In the genomic region with DNA sequence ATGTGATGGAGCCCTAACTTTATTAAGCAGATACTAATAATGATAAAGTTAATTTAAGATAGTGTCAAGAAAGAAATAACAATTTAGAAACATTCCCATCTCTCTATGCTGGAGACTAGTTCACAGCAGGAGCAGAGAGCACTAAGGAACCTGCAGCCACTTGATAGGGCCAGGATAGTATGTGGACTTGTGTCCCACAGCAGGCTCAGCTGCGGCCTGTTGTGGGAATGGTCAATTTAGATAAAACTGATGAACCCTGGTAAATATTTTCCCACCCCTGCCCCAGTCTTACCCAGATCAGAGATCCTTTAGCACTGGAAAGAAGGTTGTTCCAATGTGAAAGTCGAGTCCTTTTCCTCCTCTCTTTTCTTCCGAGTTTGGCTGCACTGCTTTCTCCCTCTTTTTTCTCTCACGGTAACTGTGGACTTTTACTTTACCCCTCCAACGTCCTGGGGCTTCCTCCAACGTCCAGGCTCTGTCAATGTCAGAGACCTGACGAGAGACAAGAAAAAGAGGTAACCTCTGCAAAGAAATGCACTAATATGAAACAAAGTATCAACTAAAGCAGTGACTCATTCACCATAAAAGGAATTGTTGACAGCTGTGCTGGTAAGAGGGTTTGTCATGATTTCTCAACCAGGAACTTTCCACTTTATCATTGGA, we compare ENCODE assay signal across 8 cellular contexts. TPM values are rescaled to one million over a fixed set of nuclear protein-coding genes. Genes with fewer than 3 reads are reported as not detected.
DNase-seq lines count a peak whose midpoint lies in the region; ATAC-seq and TF ChIP-seq lines count a peak whose summit lies in the region.

A gene with protein sequence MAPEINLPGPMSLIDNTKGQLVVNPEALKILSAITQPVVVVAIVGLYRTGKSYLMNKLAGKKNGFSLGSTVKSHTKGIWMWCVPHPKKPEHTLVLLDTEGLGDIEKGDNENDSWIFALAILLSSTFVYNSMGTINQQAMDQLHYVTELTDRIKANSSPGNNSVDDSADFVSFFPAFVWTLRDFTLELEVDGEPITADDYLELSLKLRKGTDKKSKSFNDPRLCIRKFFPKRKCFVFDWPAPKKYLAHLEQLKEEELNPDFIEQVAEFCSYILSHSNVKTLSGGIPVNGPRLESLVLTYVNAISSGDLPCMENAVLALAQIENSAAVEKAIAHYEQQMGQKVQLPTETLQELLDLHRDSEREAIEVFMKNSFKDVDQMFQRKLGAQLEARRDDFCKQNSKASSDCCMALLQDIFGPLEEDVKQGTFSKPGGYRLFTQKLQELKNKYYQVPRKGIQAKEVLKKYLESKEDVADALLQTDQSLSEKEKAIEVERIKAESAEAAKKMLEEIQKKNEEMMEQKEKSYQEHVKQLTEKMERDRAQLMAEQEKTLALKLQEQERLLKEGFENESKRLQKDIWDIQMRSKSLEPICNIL (minus strand): TSS at position 544 of the 663 bp plus-strand sequence. CDS start 4,148 bp downstream, outside the sequence.

- no peaks in the 10 kb centered on the region for H3K4me1 ChIP-seq in foreskin keratinocyte

- no peak for TF ChIP-seq CTCF in GM12875 (IDR thresholded peaks at IDR 0.05; ENCODE audit: borderline replicate concordance, insufficient read depth, low read depth, low read length)
- no peak for TF ChIP-seq CTCF in foreskin keratinocyte (conservative IDR thresholded peaks at IDR 0.05)

- no peaks in the 10 kb centered on the region for H3K27me3 ChIP-seq in foreskin keratinocyte

- intact Hi-C loops in posterior vena cava (cut with DNase I) = no loop called here

- peak within 1 kb of the TSS; percentile 18 for H3K27ac ChIP-seq in foreskin keratinocyte

- peak within 1 kb of the TSS; percentile 47 for H3K4me3 ChIP-seq in GM12875 (ENCODE audit: low read depth, low read length)

- DNase-seq in KG1 (lab: John Stamatoyannopoulos, UW) (peak; percentile 42), foreskin keratinocyte (peak; percentile 54 to 73), posterior vena cava (ENCODE audit: low spot score) (peak; percentile 48), NCI-H2107 (lab: John Stamatoyannopoulos, UW) (no peak), NCI-H774 (lab: John Stamatoyannopoulos, UW) (no peak)
- peak; percentile 52 to 53 for DNase-seq in activated T-cell treated with anti-CD3 and anti-CD28 coated beads, Interleukin-2, amount 50 U/mL, for 48 hours

- peak; percentile 78 for ATAC-seq in GM21825 (IDR thresholded peaks at IDR 0.05; ENCODE audit: unreplicated experiment)
- ATAC-seq in foreskin keratinocyte = peak; percentile 98

RNA-seq across cellular contexts. Expression of the gene that starts here (rescaled TPM):
- total RNA-seq in foreskin keratinocyte (0.10 and 0.11 TPM in 2 replicates), posterior vena cava (10 to 100 TPM; 58.3 to 71.9 TPM)
- polyA plus RNA-seq in foreskin keratinocyte = 0.09 and 0.11 TPM in 2 replicates

Comparison
In these comparisons a context has a peak if more than half of its experiments do, and no peak if none do; other contexts are left out.
1. RNA of the gene that starts here (total RNA-seq): 58.3 to 71.9 TPM in posterior vena cava; 0.10 to 0.11 TPM in foreskin keratinocyte; every median in the first group is over 10 times any median in the second.
2. Peak in DNase-seq, ATAC-seq and H3K27ac ChIP-seq in foreskin keratinocyte; RNA of the gene not detected or under 1 TPM.
3. DNase-seq: peak in KG1 (single experiment), activated T-cell treated with anti-CD3 and anti-CD28 coated beads, Interleukin-2, amount 50 U/mL, for 48 hours (2 of 2) and posterior vena cava (single experiment); none in NCI-H2107 (single experiment) and NCI-H774 (single experiment).